In genomic region chr12:108633534-108634224, GRCh38 we compare ENCODE assay signal across 8 cellular contexts. TPM values are rescaled to one million over a fixed set of nuclear protein-coding genes. Genes with fewer than 3 reads are reported as not detected.
DNase-seq lines count a peak whose midpoint lies in the region; ATAC-seq and TF ChIP-seq lines count a peak whose summit lies in the region.

TSS of gene SELPLG (minus strand) at chr12:108633894. CDS start at chr12:108624307, 9,587 bp downstream.

- BruUV-seq in Calu3 (replicated peaks; lab: Mats Ljungman, UMichigan) = no TSS peak

- no peaks in the 10 kb centered on the region for H3K27me3 Mint-ChIP-seq in activated naive CD4-positive, alpha-beta T cell treated with anti-CD3 and anti-CD28 coated beads for 36 hours (ENCODE audit: low read depth)
- H3K27me3 Mint-ChIP-seq in Calu3 (ENCODE audit: unreplicated experiment) = no peaks in the 10 kb centered on the region

- DNase-seq in SKM-1 (lab: John Stamatoyannopoulos, UW; ENCODE audit: unreplicated experiment) = peak; percentile 31
- DNase-seq in activated naive CD4-positive, alpha-beta T cell treated with anti-CD3 and anti-CD28 coated beads for 36 hours = peak; percentile 91
- peak; percentile 62 for DNase-seq in mucosa of gallbladder (ENCODE audit: low spot score)
- peak; percentile 83 for DNase-seq in stimulated activated naive CD4-positive, alpha-beta T cell treated with Interleukin-2 at 50 U/mL for 16 hours (lab: John Stamatoyannopoulos, UW)
- no peak for DNase-seq in NCI-H748 treated with DMSO at 0.1 percent for 48 hours (lab: John Stamatoyannopoulos, UW)
- no peak for DNase-seq in Calu3

- peak within 1 kb of the TSS; percentile 100 for H3K27ac Mint-ChIP-seq in activated naive CD4-positive, alpha-beta T cell treated with anti-CD3 and anti-CD28 coated beads for 36 hours
- H3K27ac Mint-ChIP-seq in Calu3 (ENCODE audit: unreplicated experiment) = no peak within 1 kb of the TSS

- peak within 1 kb of the TSS; percentile 98 for H3K4me3 Mint-ChIP-seq in activated naive CD4-positive, alpha-beta T cell treated with anti-CD3 and anti-CD28 coated beads for 36 hours
- no peak within 1 kb of the TSS for H3K4me3 Mint-ChIP-seq in Calu3 (ENCODE audit: low read depth, unreplicated experiment)

- peaks cover 4% of the 10 kb centered on the region for H3K9me3 Mint-ChIP-seq in activated naive CD4-positive, alpha-beta T cell treated with anti-CD3 and anti-CD28 coated beads for 36 hours
- no peaks in the 10 kb centered on the region for H3K9me3 Mint-ChIP-seq in Calu3 (ENCODE audit: low read depth, unreplicated experiment)

- peak; percentile 46 for ATAC-seq in GM18858 (IDR thresholded peaks at IDR 0.05; ENCODE audit: unreplicated experiment)
- peak; percentile 55 for ATAC-seq in HG03039 (IDR thresholded peaks at IDR 0.05; ENCODE audit: unreplicated experiment)

- CTCF ChIA-PET in activated naive CD4-positive, alpha-beta T cell treated with anti-CD3 and anti-CD28 coated beads for 36 hours (lab: Charles Lee) = interaction anchor here (0.9 to 8.9 kb wide), 11 partner anchors 12 to 170 kb away, joined by 3 to 77 read pairs (median 6); no protein-coding TSS in a partner anchor
- CTCF ChIA-PET in Calu3 (lab: Charles Lee) = no interaction called here

- peaks cover 53% of the 10 kb centered on the region for H3K4me1 Mint-ChIP-seq in activated naive CD4-positive, alpha-beta T cell treated with anti-CD3 and anti-CD28 coated beads for 36 hours (ENCODE audit: low read depth)
- peaks cover 43% of the 10 kb centered on the region for H3K4me1 Mint-ChIP-seq in Calu3 (ENCODE audit: low read depth, unreplicated experiment)

- TF ChIP-seq CTCF in Calu3 (IDR thresholded peaks at IDR 0.05; ENCODE audit: unreplicated experiment) = no peak

- H3K36me3 Mint-ChIP-seq in activated naive CD4-positive, alpha-beta T cell treated with anti-CD3 and anti-CD28 coated beads for 36 hours (ENCODE audit: low read depth) = peaks cover 22% of the 10 kb centered on the region
- H3K36me3 Mint-ChIP-seq in Calu3 (ENCODE audit: insufficient read depth, unreplicated experiment) = peaks cover 5% of the 10 kb centered on the region

- intact Hi-C loops in activated naive CD4-positive, alpha-beta T cell treated with anti-CD3 and anti-CD28 coated beads for 36 hours (cut with micrococcal nuclease) = loop anchor here (1.0 to 10.0 kb wide), 11 partner anchors 16 to 1949 kb away; partner anchors contain the start of genes ALKBH2, ANKRD13A, CORO1C and FICD
- intact Hi-C loops in Calu3 (cut with micrococcal nuclease; ENCODE audit: unreplicated experiment) = no loop called here

RNA-seq across cellular contexts. Expression of gene SELPLG, which starts in this region (rescaled TPM):
- total RNA-seq in activated naive CD4-positive, alpha-beta T cell treated with anti-CD3 and anti-CD28 coated beads for 36 hours = 10 to 100 TPM; 19.9 to 21.9 TPM
- total RNA-seq in mucosa of gallbladder = 22.4 TPM
- total RNA-seq in Calu3 (2022) = 0.54 and 0.76 TPM in 2 replicates

Comparison
In these comparisons a context has a peak if more than half of its experiments do, and no peak if none do; other contexts are left out.
1. RNA of gene SELPLG (total RNA-seq): 22.4 TPM in mucosa of gallbladder (single experiment) and 19.9 to 21.9 TPM in activated naive CD4-positive, alpha-beta T cell treated with anti-CD3 and anti-CD28 coated beads for 36 hours; 0.54 to 0.76 TPM in Calu3; every median in the first group is over 10 times any median in the second.
2. DNase-seq: peak in SKM-1 (single experiment), activated naive CD4-positive, alpha-beta T cell treated with anti-CD3 and anti-CD28 coated beads for 36 hours (single experiment), mucosa of gallbladder (single experiment) and stimulated activated naive CD4-positive, alpha-beta T cell treated with Interleukin-2 at 50 U/mL for 16 hours (single experiment); none in NCI-H748 treated with DMSO at 0.1 percent for 48 hours (single experiment) and Calu3 (single experiment).